In the genomic region with DNA sequence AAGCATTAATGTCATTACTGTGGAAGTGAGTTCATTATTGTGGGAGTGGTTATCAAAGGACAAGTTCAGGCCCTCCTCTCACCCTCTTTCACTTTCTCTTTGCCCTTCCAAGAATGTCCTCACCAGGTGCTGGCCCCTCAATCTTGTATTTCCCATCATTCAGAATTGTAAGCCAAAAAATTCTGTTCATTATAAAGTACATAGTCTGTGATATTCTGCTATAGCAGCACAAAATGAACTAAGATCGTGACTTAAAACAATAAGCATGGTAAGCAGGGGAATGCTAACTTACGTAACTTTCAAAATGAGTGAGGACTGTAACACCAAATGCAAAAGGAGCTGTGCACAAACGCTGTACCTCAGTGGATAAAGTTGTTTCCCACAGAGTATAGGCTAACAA, we compare ENCODE assay signal across 16 cellular contexts.
DNase-seq lines count a peak whose midpoint lies in the region; ATAC-seq and TF ChIP-seq lines count a peak whose summit lies in the region.
"Had no signal": no experiment of that assay in that cellular context is flagged by ENCODE, and none has a peak within 500 bp of the region (broad histone marks: within the 10 kb centered on the region; RNA-seq: fewer than 3 reads in every experiment).

No MANE protein-coding gene starts in this region.

- peaks cover 10% of the 10 kb centered on the region for H3K9me3 Mint-ChIP-seq in natural killer cell treated with Interleukin-12 subunit alpha and Interleukin-12 subunit beta and Interleukin-15 and Interleukin-18, amount 100 ng/mL, for 72 hours

- no peak for DNase-seq in mammary epithelial cell
- no peak for DNase-seq in breast epithelium (ENCODE audit: low spot score in 2 of 2)
- DNase-seq in PC-9, result no peak
- no peak for DNase-seq in MG63
- no peak for DNase-seq in smooth muscle cell (lab: John Stamatoyannopoulos, UW; ENCODE audit: unreplicated experiment)
- DNase-seq in natural killer cell treated with Interleukin-12 subunit alpha and Interleukin-12 subunit beta and Interleukin-15 and Interleukin-18, amount 100 ng/mL, for 72 hours (ENCODE audit: low spot score), result no peak
- no peak for DNase-seq in colonic mucosa
- DNase-seq: 8988T; activated CD4-positive, CD25-positive, alpha-beta regulatory T cell; NCI-H1092 treated with DMSO at 0.1 percent for 48 hours; NCI-H69; trophoblast cell had no signal

- no peaks in the 10 kb centered on the region for H3K4me1 Mint-ChIP-seq in natural killer cell treated with Interleukin-12 subunit alpha and Interleukin-12 subunit beta and Interleukin-15 and Interleukin-18, amount 100 ng/mL, for 72 hours (ENCODE audit: low read depth in 2 of 2)
- H3K4me1 Mint-ChIP-seq: memory B cell had no signal

- no peaks in the 10 kb centered on the region for H3K27me3 Mint-ChIP-seq in natural killer cell treated with Interleukin-12 subunit alpha and Interleukin-12 subunit beta and Interleukin-15 and Interleukin-18, amount 100 ng/mL, for 72 hours
- H3K27me3 Mint-ChIP-seq: memory B cell had no signal

- H3K4me1 ChIP-seq in mammary epithelial cell (ENCODE audit: insufficient read depth, low read length) (no peaks in the 10 kb centered on the region), breast epithelium (no peaks in the 10 kb centered on the region), PC-9 (replicated peaks; ENCODE audit: insufficient read depth) (no peaks in the 10 kb centered on the region), smooth muscle cell (ENCODE audit: low read depth) (no peaks in the 10 kb centered on the region), colonic mucosa (no peaks in the 10 kb centered on the region)

- H2AFZ ChIP-seq in mammary epithelial cell (ENCODE audit: low read depth, low read length) (peak overlapping the region; percentile 49), PC-9 (peak overlapping the region; percentile 65; the same call in 1 of the 2 replicates), smooth muscle cell (ENCODE audit: low read depth) (no peak overlapping the region)

- dilution Hi-C loops in mammary epithelial cell (cut with HindIII; ENCODE audit: low sequenced_read_pairs), result no loop called here

- H3K4me3 Mint-ChIP-seq in natural killer cell treated with Interleukin-12 subunit alpha and Interleukin-12 subunit beta and Interleukin-15 and Interleukin-18, amount 100 ng/mL, for 72 hours, result no peak overlapping the region
- H3K4me3 Mint-ChIP-seq: memory B cell had no signal

- H3K9ac ChIP-seq in mammary epithelial cell (ENCODE audit: insufficient read depth, low read length), result no peak overlapping the region
- H3K9ac ChIP-seq in smooth muscle cell (ENCODE audit: low read depth), result no peak overlapping the region
- H3K9ac ChIP-seq in colonic mucosa (ENCODE audit: low read depth in 2 of 2, low read length in 2 of 2), result no peak overlapping the region

- H3F3A ChIP-seq in PC-9 (ENCODE audit: insufficient read depth, low read depth) (no peaks in the 10 kb centered on the region), smooth muscle cell (ENCODE audit: low read depth) (no peaks in the 10 kb centered on the region)

- POLR2A ChIA-PET in PC-9 (lab: Charles Lee; ENCODE audit: unreplicated experiment), result no interaction called here

- TF ChIP-seq CTCF in mammary epithelial cell (conservative IDR thresholded peaks at IDR 0.05 in 1 of 2, IDR thresholded peaks at IDR 0.05 in 1 of 2; ENCODE audit: extremely low read depth in 1 of 2, insufficient read depth in 1 of 2, low read depth in 1 of 2, low read length in 2 of 2), result no peak
- TF ChIP-seq CTCF in breast epithelium (IDR thresholded peaks at IDR 0.05), result no peak
- no peak for TF ChIP-seq CTCF in PC-9 (conservative IDR thresholded peaks at IDR 0.05)
- TF ChIP-seq CTCF in smooth muscle cell (IDR thresholded peaks at IDR 0.05; ENCODE audit: borderline replicate concordance, insufficient read depth, poor library complexity, severe bottlenecking), result no peak
- no peak for TF ChIP-seq CTCF in colonic mucosa (IDR thresholded peaks at IDR 0.05)

- in situ Hi-C loops in mammary epithelial cell (cut with MboI; ENCODE audit: low sequenced_read_pairs in 2 of 2), result no loop called here

- peak; percentile 68 for ATAC-seq in HG03354 (IDR thresholded peaks at IDR 0.05; ENCODE audit: poor library complexity, severe bottlenecking, unreplicated experiment)
- ATAC-seq in natural killer cell treated with Interleukin-12 subunit alpha and Interleukin-12 subunit beta and Interleukin-15 and Interleukin-18, amount 100 ng/mL, for 72 hours, result no peak

- H3K9me2 ChIP-seq in PC-9 (ENCODE audit: insufficient read depth), result no peaks in the 10 kb centered on the region

- H3K79me2 ChIP-seq in mammary epithelial cell (ENCODE audit: insufficient read depth, low read length) (no peaks in the 10 kb centered on the region), PC-9 (ENCODE audit: low read depth) (no peaks in the 10 kb centered on the region), smooth muscle cell (ENCODE audit: low read depth) (no peaks in the 10 kb centered on the region)

- CTCF ChIA-PET in mammary epithelial cell (lab: Charles Lee; ENCODE audit: low non-redundant PET) (no interaction called here), PC-9 (lab: Charles Lee) (no interaction called here)

- no peak for TF ChIP-seq POLR2A in breast epithelium (IDR thresholded peaks at IDR 0.05)

- no peaks in the 10 kb centered on the region for H4K20me1 ChIP-seq in mammary epithelial cell (ENCODE audit: insufficient read depth, low read length)
- H4K20me1 ChIP-seq in PC-9 (ENCODE audit: insufficient read depth), result no peaks in the 10 kb centered on the region
- no peaks in the 10 kb centered on the region for H4K20me1 ChIP-seq in smooth muscle cell (ENCODE audit: low read depth)

- H3K27me3 ChIP-seq in mammary epithelial cell (ENCODE audit: insufficient read depth, low read length), result no peaks in the 10 kb centered on the region
- no peaks in the 10 kb centered on the region for H3K27me3 ChIP-seq in breast epithelium
- H3K27me3 ChIP-seq in PC-9 (ENCODE audit: insufficient read depth, low read depth), result no peaks in the 10 kb centered on the region
- H3K27me3 ChIP-seq in MG63, result no peaks in the 10 kb centered on the region
- H3K27me3 ChIP-seq in smooth muscle cell (ENCODE audit: low read depth), result no peaks in the 10 kb centered on the region
- no peaks in the 10 kb centered on the region for H3K27me3 ChIP-seq in colonic mucosa

- no peak overlapping the region for H3K27ac Mint-ChIP-seq in natural killer cell treated with Interleukin-12 subunit alpha and Interleukin-12 subunit beta and Interleukin-15 and Interleukin-18, amount 100 ng/mL, for 72 hours
- H3K27ac Mint-ChIP-seq: memory B cell had no signal

- H3K4me3 ChIP-seq in mammary epithelial cell (replicated peaks in 1 of 3; ENCODE audit: insufficient read depth in 1 of 3, low read depth in 2 of 3, low read length in 3 of 3), result no peak overlapping the region
- no peak overlapping the region for H3K4me3 ChIP-seq in breast epithelium
- peak overlapping the region; percentile 39 for H3K4me3 ChIP-seq in PC-9
- no peak overlapping the region for H3K4me3 ChIP-seq in MG63
- no peak overlapping the region for H3K4me3 ChIP-seq in smooth muscle cell
- H3K4me3 ChIP-seq in colonic mucosa, result no peak overlapping the region
- H3K4me3 ChIP-seq: SK-N-MC had no signal

- H3K36me3 ChIP-seq in mammary epithelial cell (ENCODE audit: insufficient read depth, low read length) (no peaks in the 10 kb centered on the region), breast epithelium (no peaks in the 10 kb centered on the region), PC-9 (ENCODE audit: low read depth) (no peaks in the 10 kb centered on the region), MG63 (no peaks in the 10 kb centered on the region), smooth muscle cell (ENCODE audit: low read depth) (no peaks in the 10 kb centered on the region), colonic mucosa (no peaks in the 10 kb centered on the region)

- BruUV-seq in mammary epithelial cell (replicated peaks; lab: Mats Ljungman, UMichigan) (no TSS peak), PC-9 (replicated peaks; lab: Mats Ljungman, UMichigan) (no TSS peak)

- H3K27ac ChIP-seq in mammary epithelial cell (ENCODE audit: insufficient read depth, low read depth, low read length), result no peak overlapping the region
- H3K27ac ChIP-seq in breast epithelium, result no peak overlapping the region
- H3K27ac ChIP-seq in PC-9, result no peak overlapping the region
- no peak overlapping the region for H3K27ac ChIP-seq in smooth muscle cell (ENCODE audit: low read depth)
- H3K27ac ChIP-seq in colonic mucosa, result no peak overlapping the region
- H3K27ac ChIP-seq: HL-60, SK-N-MC had no signal

- no peaks in the 10 kb centered on the region for H3K36me3 Mint-ChIP-seq in natural killer cell treated with Interleukin-12 subunit alpha and Interleukin-12 subunit beta and Interleukin-15 and Interleukin-18, amount 100 ng/mL, for 72 hours
- H3K36me3 Mint-ChIP-seq: memory B cell had no signal

- peak overlapping the region; percentile 17 for H3K4me2 ChIP-seq in mammary epithelial cell (ENCODE audit: insufficient read depth, low read depth, low read length)
- peak overlapping the region; percentile 43 for H3K4me2 ChIP-seq in PC-9
- no peak overlapping the region for H3K4me2 ChIP-seq in smooth muscle cell

- no peaks in the 10 kb centered on the region for H3K9me3 ChIP-seq in mammary epithelial cell (replicated peaks; ENCODE audit: insufficient read depth, low read length)
- H3K9me3 ChIP-seq in breast epithelium, result no peaks in the 10 kb centered on the region
- H3K9me3 ChIP-seq in PC-9 (ENCODE audit: insufficient read depth, low read depth), result no peaks in the 10 kb centered on the region
- no peaks in the 10 kb centered on the region for H3K9me3 ChIP-seq in MG63
- H3K9me3 ChIP-seq in smooth muscle cell (replicated peaks; ENCODE audit: low read depth), result no peaks in the 10 kb centered on the region
- H3K9me3 ChIP-seq in colonic mucosa, result no peaks in the 10 kb centered on the region

- WGBS in mammary epithelial cell (ENCODE audit: low coverage, missing lambda C conversion rate), result 97% methylated on average over 3 of the region's 3 CpGs
- 95% methylated on average over 3 of the region's 3 CpGs for WGBS in smooth muscle cell (ENCODE audit: low lambda C conversion rate)

- intact Hi-C loops in mammary epithelial cell (cut with micrococcal nuclease) (no loop called here), breast epithelium (cut with DNase I; ENCODE audit: low total_unique reads) (no loop called here), PC-9 (cut with micrococcal nuclease; ENCODE audit: unreplicated experiment) (no loop called here), colonic mucosa (cut with DNase I) (no loop called here)
